ENCODE assay signal across 7 cellular contexts in the genomic region with DNA sequence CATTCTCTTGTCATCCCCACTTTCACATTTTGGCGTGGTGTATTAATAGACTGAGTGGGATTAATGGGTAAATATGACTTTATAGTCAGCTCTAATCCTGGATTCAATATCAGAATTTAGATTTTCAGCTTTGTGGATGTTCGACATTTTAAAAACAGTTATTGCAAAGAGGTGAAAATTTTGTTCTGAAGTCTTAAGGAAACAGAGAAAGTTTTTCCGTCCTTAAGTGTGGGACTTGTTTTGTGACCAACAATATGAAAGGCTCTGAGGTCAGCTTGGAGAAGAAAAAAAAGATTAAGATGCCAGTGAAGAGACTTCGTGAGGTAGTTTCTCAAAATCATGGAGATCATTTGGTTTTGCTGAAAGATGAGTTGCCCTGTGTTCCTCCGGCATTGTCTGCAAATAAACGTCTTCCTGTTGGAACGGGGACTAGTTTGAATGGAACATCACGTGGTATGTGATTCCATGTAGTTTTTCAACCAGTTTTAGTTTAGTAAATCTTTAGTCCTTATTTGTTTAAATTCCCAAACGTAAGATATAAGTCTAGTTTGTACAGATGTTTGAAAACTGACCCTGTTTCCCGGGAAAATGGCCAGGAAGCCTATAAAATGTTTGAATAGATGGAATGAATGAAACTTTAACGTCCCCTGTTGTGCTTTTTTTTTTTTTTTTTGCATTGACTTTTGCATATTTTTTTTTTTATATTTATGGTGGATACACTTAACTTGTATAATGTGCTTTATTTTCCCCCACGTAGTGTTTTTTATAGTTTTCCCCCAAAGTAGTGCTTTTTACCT. TPM values are rescaled to one million over a fixed set of nuclear protein-coding genes. Genes with fewer than 3 reads are reported as not detected.
DNase-seq lines count a peak whose midpoint lies in the region; ATAC-seq, FAIRE-seq and TF ChIP-seq lines count a peak whose summit lies in the region.

No MANE protein-coding gene starts in this region.

- H3K27ac ChIP-seq in dorsolateral prefrontal cortex, result peak overlapping the region in 58 of 59 donors; percentile 59 to 99 (median 96)
- peak overlapping the region; percentile 89 to 96 (median 94) for H3K27ac ChIP-seq in tibial nerve

- H3K27me3 ChIP-seq in dorsolateral prefrontal cortex, result no peaks in the 10 kb centered on the region
- H3K27me3 ChIP-seq in tibial nerve, result no peaks in the 10 kb centered on the region

- 1 to 2% methylated on average over 12 of the region's 12 CpGs for WGBS in tibial nerve, 2 donors

- peaks cover 0 to 39% (median 12%) of the 10 kb centered on the region in 4 donors for H3K4me1 ChIP-seq in tibial nerve

- TF ChIP-seq CTCF in dorsolateral prefrontal cortex (IDR thresholded peaks at IDR 0.05 in 54 of 56, conservative IDR thresholded peaks at IDR 0.05 in 2 of 56; ENCODE audit: low read depth in 1 of 56, partially characterized antibody in 56 of 56) (no peak), tibial nerve (IDR thresholded peaks at IDR 0.05) (no peak)

- peak; percentile 77 to 87 for DNase-seq in Kasumi-1 (lab: John Stamatoyannopoulos, UW)
- DNase-seq in SHP77 treated with DMSO at 0.1 percent for 48 hours (lab: John Stamatoyannopoulos, UW), result peak; percentile 3
- DNase-seq in dorsolateral prefrontal cortex, result no peak
- peak; percentile 62 for DNase-seq in medulla oblongata (ENCODE audit: extremely low spot score)
- DNase-seq in tibial nerve (ENCODE audit: low spot score in 2 of 2), result peak in 1 of 2 donors; percentile 5

- no peak for TF ChIP-seq EP300 in tibial nerve (IDR thresholded peaks at IDR 0.05)

- no peak for ATAC-seq in HG02678 (IDR thresholded peaks at IDR 0.05; ENCODE audit: unreplicated experiment)

- H3K9me3 ChIP-seq in tibial nerve, result no peaks in the 10 kb centered on the region

- H3K4me3 ChIP-seq in dorsolateral prefrontal cortex (peak overlapping the region; percentile 62 to 99 (median 88)), tibial nerve (peak overlapping the region; percentile 69 to 98 (median 80))

- TF ChIP-seq POLR2A in tibial nerve (IDR thresholded peaks at IDR 0.05), result no peak

- H3K36me3 ChIP-seq in tibial nerve, result peaks cover 0 to 33% (median 5%) of the 10 kb centered on the region in 3 donors

- peak; percentile 67 for FAIRE-seq in G401.6 (lab: Jason Lieb, UNC)

- intact Hi-C loops in dorsolateral prefrontal cortex (cut with DNase I), result loop anchor here in 1 of 2 donors (5.0 kb wide), 1 partner anchor 186 kb away; a partner anchor contains a TSS

RNA-seq across cellular contexts. Expression of a gene that starts 0.7 kb away (rescaled TPM):
- total RNA-seq in dorsolateral prefrontal cortex (10 to 100 TPM; 18.8 to 46.5 (median 25.8) TPM), tibial nerve (10 to 100 TPM; 17.1 to 27.3 (median 17.5) TPM)

RNA-seq across cellular contexts. Expression of a gene that starts 0.9 kb away (rescaled TPM):
- total RNA-seq in dorsolateral prefrontal cortex (10 to 100 TPM; 16.1 to 43.0 (median 30.2) TPM), tibial nerve (10 to 100 TPM; 25.1 to 85.4 (median 42.0) TPM)

RNA-seq across cellular contexts. Expression of a gene that starts 32.5 kb away (rescaled TPM):
- total RNA-seq in dorsolateral prefrontal cortex, result 1 to 10 TPM in 3 of 120 experiments, not detected in 117; 1.3 to 1.7 (median 1.4) TPM
- 1 to 10 TPM in 1 of 4 donors, not detected in 3; 2.2 TPM for total RNA-seq in tibial nerve

Comparison
In these comparisons a context has a peak if more than half of its experiments do, and no peak if none do; other contexts are left out.
1. DNase-seq: peak in Kasumi-1 (2 of 2), SHP77 treated with DMSO at 0.1 percent for 48 hours (single experiment) and medulla oblongata (single experiment); none in dorsolateral prefrontal cortex (0 of 10).